1 cellular context compared by ENCODE assay signal in genomic region chr15:45166792-45167630, GRCh38.
TF ChIP-seq lines count a peak whose summit lies in the region.

No MANE protein-coding gene starts in this region.

TF ChIP-seq in K562, 482 proteins besides CTCF, POLR2A, EP300 and RAD21 (continued from another document and continues in another):
- TF ChIP-seq THAP12 (CRISPR knock-in tag; IDR thresholded peaks at IDR 0.05) = no peak
- no peak for TF ChIP-seq ZBTB5 (IDR thresholded peaks at IDR 0.05)
- no peak for TF ChIP-seq ZNF212 (CRISPR knock-in tag; IDR thresholded peaks at IDR 0.05)
- peak; percentile 75 for TF ChIP-seq CTCFL (IDR thresholded peaks at IDR 0.05; ENCODE audit: borderline replicate concordance, insufficient read depth, low read depth, low read length, poor library complexity, severe bottlenecking)
- no peak; the same call in 1 of the 2 replicates for TF ChIP-seq EP400 (IDR thresholded peaks at IDR 0.05)
- no peak for TF ChIP-seq NR3C1 (CRISPR knock-in tag; IDR thresholded peaks at IDR 0.05)
- no peak for TF ChIP-seq NR2F6 (CRISPR knock-in tag; IDR thresholded peaks at IDR 0.05)
- TF ChIP-seq MTA1 (IDR thresholded peaks at IDR 0.05; ENCODE audit: borderline replicate concordance) = no peak
- TF ChIP-seq SMAD2 (IDR thresholded peaks at IDR 0.05; ENCODE audit: low read depth, low read length) = no peak
- no peak for TF ChIP-seq NUFIP1 (IDR thresholded peaks at IDR 0.05; ENCODE audit: partially characterized antibody)
- TF ChIP-seq MED1 (CRISPR knock-in tag; IDR thresholded peaks at IDR 0.05; ENCODE audit: borderline replicate concordance) = no peak
- TF ChIP-seq RBM14 (IDR thresholded peaks at IDR 0.05; ENCODE audit: borderline replicate concordance, insufficient read depth, low read depth, low read length) = no peak
- TF ChIP-seq ASH1L (IDR thresholded peaks at IDR 0.05; ENCODE audit: borderline replicate concordance, low read depth, partially characterized antibody) = no peak
- no peak for TF ChIP-seq SREBF2 (CRISPR knock-in tag; IDR thresholded peaks at IDR 0.05)
- TF ChIP-seq MYBL2 (IDR thresholded peaks at IDR 0.05; ENCODE audit: low read depth) = no peak
- no peak for TF ChIP-seq MYBL2 (CRISPR knock-in tag; IDR thresholded peaks at IDR 0.05; ENCODE audit: borderline replicate concordance)
- no peak for TF ChIP-seq RBM39 (optimal IDR thresholded peaks at IDR 0.05; ENCODE audit: low read depth, low read length)
- TF ChIP-seq PRMT5 (CRISPR knock-in tag; IDR thresholded peaks at IDR 0.05) = no peak
- TF ChIP-seq ZNF165 (CRISPR knock-in tag; IDR thresholded peaks at IDR 0.05; ENCODE audit: borderline replicate concordance) = no peak
- no peak for TF ChIP-seq MYNN (IDR thresholded peaks at IDR 0.05)
- TF ChIP-seq MYNN (CRISPR knock-in tag; IDR thresholded peaks at IDR 0.05) = no peak
- TF ChIP-seq ZNF232 (CRISPR knock-in tag; IDR thresholded peaks at IDR 0.05) = no peak
- TF ChIP-seq TEAD1 (CRISPR knock-in tag; IDR thresholded peaks at IDR 0.05) = no peak; a peak in 1 of 4 replicates
- no peak for TF ChIP-seq ZNF311 (CRISPR knock-in tag; IDR thresholded peaks at IDR 0.05)
- no peak for TF ChIP-seq EZH2 (IDR thresholded peaks at IDR 0.05; ENCODE audit: borderline replicate concordance, low read depth, low read length)
- TF ChIP-seq HDAC3 (IDR thresholded peaks at IDR 0.05; ENCODE audit: borderline replicate concordance, partially characterized antibody) = no peak
- TF ChIP-seq USF2 (CRISPR knock-in tag; IDR thresholded peaks at IDR 0.05) = no peak
- no peak for TF ChIP-seq BMI1 (IDR thresholded peaks at IDR 0.05; ENCODE audit: low read length)
- no peak for TF ChIP-seq TCFL5 (CRISPR knock-in tag; conservative IDR thresholded peaks at IDR 0.05)
- TF ChIP-seq RNF219 (CRISPR knock-in tag; IDR thresholded peaks at IDR 0.05) = no peak
- TF ChIP-seq MCM2 (IDR thresholded peaks at IDR 0.05; ENCODE audit: low read depth) = no peak
- TF ChIP-seq NCOA6 (IDR thresholded peaks at IDR 0.05) = peak; percentile 52; the same call in 1 of the 2 replicates
- TF ChIP-seq HNRNPH1 (optimal IDR thresholded peaks at IDR 0.05; ENCODE audit: low read depth, low read length) = no peak
- peak; percentile 62 for TF ChIP-seq MEIS2 (IDR thresholded peaks at IDR 0.05; ENCODE audit: partially characterized antibody)
- no peak for TF ChIP-seq GTF3C2 (IDR thresholded peaks at IDR 0.05; ENCODE audit: borderline replicate concordance, extremely low read depth, insufficient read length)
- no peak for TF ChIP-seq NCOR1 (IDR thresholded peaks at IDR 0.05)
- TF ChIP-seq ILF3 (IDR thresholded peaks at IDR 0.05; ENCODE audit: borderline replicate concordance) = no peak
- no peak for TF ChIP-seq DLX4 (CRISPR knock-in tag; IDR thresholded peaks at IDR 0.05)
- no peak for TF ChIP-seq RAD51 (IDR thresholded peaks at IDR 0.05; ENCODE audit: borderline replicate concordance, low read depth)
- TF ChIP-seq ZBTB11 (CRISPR knock-in tag; IDR thresholded peaks at IDR 0.05) = peak in 1 of 3 experiments; percentile 67; a peak in 1 of 6 replicates
- TF ChIP-seq ATF3 (IDR thresholded peaks at IDR 0.05) = no peak
- TF ChIP-seq ATF3 (CRISPR knock-in tag; conservative IDR thresholded peaks at IDR 0.05) = no peak
- TF ChIP-seq ZNF3 (CRISPR knock-in tag; IDR thresholded peaks at IDR 0.05) = no peak
- no peak for TF ChIP-seq ZNF830 (CRISPR knock-in tag; IDR thresholded peaks at IDR 0.05)
- no peak for TF ChIP-seq POLR2AphosphoS2 (IDR thresholded peaks at IDR 0.05; ENCODE audit: low read length)
- no peak for TF ChIP-seq EWSR1 (IDR thresholded peaks at IDR 0.05; ENCODE audit: borderline replicate concordance, low read depth, partially characterized antibody)
- no peak for TF ChIP-seq FOSL1 (tag; conservative IDR thresholded peaks at IDR 0.05)
- TF ChIP-seq PATZ1 (CRISPR knock-in tag; IDR thresholded peaks at IDR 0.05; ENCODE audit: borderline replicate concordance) = no peak
- TF ChIP-seq ZC3H8 (IDR thresholded peaks at IDR 0.05) = no peak
